ENCODE assay signal across 15 cellular contexts in genomic region chr19:33461256-33462111, GRCh38.
A peak's percentile ranks its signal among the peaks of the same experiment; 100 is the strongest.
DNase-seq lines count a peak whose midpoint lies in the region; TF ChIP-seq lines count a peak whose summit lies in the region.
"Had no signal": no experiment of that assay in that cellular context is flagged by ENCODE, and none has a peak within 500 bp of the region (broad histone marks: within the 10 kb centered on the region; RNA-seq: fewer than 3 reads in every experiment).

No MANE protein-coding gene starts in this region.

- H3K4me1 Mint-ChIP-seq in osteocyte (ENCODE audit: unreplicated experiment) = no peaks in the 10 kb centered on the region
- H3K4me1 Mint-ChIP-seq in MCF 10A (ENCODE audit: insufficient read depth, unreplicated experiment) = no peaks in the 10 kb centered on the region

- CTCF ChIA-PET in MCF 10A (lab: Yijun Ruan, JAX) = interaction anchor here (0.7 to 1.2 kb wide), 2 partner anchors 10 to 635 kb away, joined by 3 read pairs; no protein-coding TSS in a partner anchor

- no peaks in the 10 kb centered on the region for H3K27me3 ChIP-seq in Peyer's patch

- no peaks in the 10 kb centered on the region for H3K27me3 Mint-ChIP-seq in osteocyte (ENCODE audit: unreplicated experiment)
- no peaks in the 10 kb centered on the region for H3K27me3 Mint-ChIP-seq in MCF 10A (ENCODE audit: insufficient read depth, unreplicated experiment)

- POLR2A ChIA-PET in MCF 10A (lab: Yijun Ruan, JAX) = no interaction called here

- no peaks in the 10 kb centered on the region for H3K9me3 ChIP-seq in Peyer's patch

- peaks cover 0 to 47% (median 0%) of the 10 kb centered on the region in 3 donors for H3K36me3 ChIP-seq in Peyer's patch

- no peaks in the 10 kb centered on the region for H3K9me3 Mint-ChIP-seq in osteocyte (ENCODE audit: unreplicated experiment)
- H3K9me3 Mint-ChIP-seq in MCF 10A (ENCODE audit: unreplicated experiment) = no peaks in the 10 kb centered on the region
- H3K9me3 Mint-ChIP-seq: CD14-positive monocyte had no signal

- H3K27ac Mint-ChIP-seq in osteocyte (ENCODE audit: unreplicated experiment) (no peak overlapping the region), MCF 10A (ENCODE audit: low read depth, unreplicated experiment) (no peak overlapping the region)
- H3K27ac Mint-ChIP-seq: CD14-positive monocyte had no signal

- BruUV-seq in MCF 10A (replicated peaks; lab: Mats Ljungman, UMichigan) = no TSS peak

- H3K4me3 ChIP-seq in Peyer's patch = no peak overlapping the region

- no peak overlapping the region for H3K27ac ChIP-seq in Peyer's patch

- no peaks in the 10 kb centered on the region for H3K4me1 ChIP-seq in Peyer's patch

- peak; percentile 9 for DNase-seq in activated CD8-positive, alpha-beta memory T cell treated with anti-CD3 and anti-CD28 coated beads, Interleukin-2, amount 50 U/mL, for 4 hours
- no peak for DNase-seq in activated CD8-positive, alpha-beta memory T cell treated with anti-CD3 and anti-CD28 coated beads for 24 hours
- DNase-seq in Peyer's patch (peak in 2 of 3 donors; percentile 31 to 39), islet precursor cell (peak; percentile 47), osteocyte (ENCODE audit: extremely low spot score, unreplicated experiment) (peak; percentile 80), MCF 10A (ENCODE audit: unreplicated experiment) (no peak), D341Med (ENCODE audit: low spot score) (no peak), NCI-H446 treated with DMSO at 0.1 percent for 48 hours (lab: John Stamatoyannopoulos, UW) (no peak)
- DNase-seq: 8988T, GDM1, HCEC 1CT, NCI-H1105, NCI-H748 treated with DMSO at 0.1 percent for 48 hours, SIG-M5 had no signal

- peaks cover 4% of the 10 kb centered on the region for H3K36me3 Mint-ChIP-seq in osteocyte (ENCODE audit: unreplicated experiment)
- no peaks in the 10 kb centered on the region for H3K36me3 Mint-ChIP-seq in MCF 10A (ENCODE audit: insufficient read depth, unreplicated experiment)

- no peak for TF ChIP-seq CTCF in Peyer's patch (IDR thresholded peaks at IDR 0.05)
- no peak for TF ChIP-seq CTCF in osteocyte (IDR thresholded peaks at IDR 0.05)
- no peak for TF ChIP-seq CTCF in MCF 10A (IDR thresholded peaks at IDR 0.05; ENCODE audit: unreplicated experiment)

- intact Hi-C loops in MCF 10A (cut with micrococcal nuclease) = no loop called here

- no peak for TF ChIP-seq POLR2A in Peyer's patch (IDR thresholded peaks at IDR 0.05)

- H3K4me3 Mint-ChIP-seq in osteocyte (ENCODE audit: unreplicated experiment) (no peak overlapping the region), MCF 10A (ENCODE audit: unreplicated experiment) (no peak overlapping the region)
- H3K4me3 Mint-ChIP-seq: CD14-positive monocyte had no signal

Comparison
In these comparisons a context has a peak if more than half of its experiments do, and no peak if none do; other contexts are left out.
1. DNase-seq: peak in activated CD8-positive, alpha-beta memory T cell treated with anti-CD3 and anti-CD28 coated beads, Interleukin-2, amount 50 U/mL, for 4 hours (single experiment), Peyer's patch (2 of 3), islet precursor cell (single experiment) and osteocyte (single experiment); none in activated CD8-positive, alpha-beta memory T cell treated with anti-CD3 and anti-CD28 coated beads for 24 hours (single experiment), MCF 10A (single experiment), D341Med (single experiment) and NCI-H446 treated with DMSO at 0.1 percent for 48 hours (single experiment).